Comparison of ENCODE assay signal across 1 cellular context in the genomic region with DNA sequence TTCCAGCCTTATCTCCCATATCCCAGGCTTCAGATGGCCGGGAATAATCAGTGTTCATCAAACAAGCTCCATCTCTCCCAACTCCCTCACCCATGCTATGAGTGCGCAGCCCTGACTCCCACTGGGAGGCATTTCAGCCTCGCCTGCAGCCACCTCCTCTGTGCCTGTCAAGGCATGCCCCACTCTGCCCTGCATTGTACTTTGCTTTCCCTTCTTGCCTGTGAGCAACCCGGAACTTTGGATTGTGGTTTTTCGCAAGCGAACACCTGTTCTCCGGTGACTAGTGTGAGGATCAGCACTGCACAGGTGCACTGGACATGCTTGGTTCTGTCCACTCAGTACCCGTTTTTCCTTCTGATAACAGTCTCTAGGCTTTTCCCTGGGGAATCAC.
TF ChIP-seq lines count a peak whose summit lies in the region.

No MANE protein-coding gene starts in this region.

TF ChIP-seq in HepG2, 621 proteins besides CTCF, POLR2A, EP300 and RAD21 (continued from another document and continues in another):
- peak; percentile 27; the same call in 1 of the 2 replicates for TF ChIP-seq ARID4A (CRISPR knock-in tag; IDR thresholded peaks at IDR 0.05; ENCODE audit: borderline replicate concordance)
- 0 out of 2 replicates have a peak, but pooled peaks have one; percentile 14 for TF ChIP-seq DPF2 (CRISPR knock-in tag; IDR thresholded peaks at IDR 0.05; ENCODE audit: borderline replicate concordance, low read depth)
- no peak for TF ChIP-seq ZNF674 (CRISPR knock-in tag; IDR thresholded peaks at IDR 0.05; ENCODE audit: low read depth)
- no peak for TF ChIP-seq ZNF274 (CRISPR knock-in tag; IDR thresholded peaks at IDR 0.05)
- TF ChIP-seq FOXA1 (IDR thresholded peaks at IDR 0.05) = no peak
- TF ChIP-seq FOXA1 (CRISPR knock-in tag; IDR thresholded peaks at IDR 0.05) = no peak
- no peak for TF ChIP-seq ZNF142 (CRISPR knock-in tag; IDR thresholded peaks at IDR 0.05)
- no peak for TF ChIP-seq TSC22D2 (CRISPR knock-in tag; IDR thresholded peaks at IDR 0.05; ENCODE audit: borderline replicate concordance)
- no peak for TF ChIP-seq ZNF451 (CRISPR knock-in tag; IDR thresholded peaks at IDR 0.05)
- 0 out of 2 replicates have a peak, but pooled peaks have one; percentile 25 for TF ChIP-seq PHF8 (CRISPR knock-in tag; IDR thresholded peaks at IDR 0.05)
- no peak for TF ChIP-seq ZNF547 (CRISPR knock-in tag; IDR thresholded peaks at IDR 0.05)
- no peak for TF ChIP-seq HMG20A (CRISPR knock-in tag; IDR thresholded peaks at IDR 0.05; ENCODE audit: borderline replicate concordance)
- no peak for TF ChIP-seq CREB1 (IDR thresholded peaks at IDR 0.05)
- TF ChIP-seq CREB1 (CRISPR knock-in tag; IDR thresholded peaks at IDR 0.05) = no peak
- no peak for TF ChIP-seq MLLT10 (CRISPR knock-in tag; IDR thresholded peaks at IDR 0.05)
- TF ChIP-seq, protein P1, sequence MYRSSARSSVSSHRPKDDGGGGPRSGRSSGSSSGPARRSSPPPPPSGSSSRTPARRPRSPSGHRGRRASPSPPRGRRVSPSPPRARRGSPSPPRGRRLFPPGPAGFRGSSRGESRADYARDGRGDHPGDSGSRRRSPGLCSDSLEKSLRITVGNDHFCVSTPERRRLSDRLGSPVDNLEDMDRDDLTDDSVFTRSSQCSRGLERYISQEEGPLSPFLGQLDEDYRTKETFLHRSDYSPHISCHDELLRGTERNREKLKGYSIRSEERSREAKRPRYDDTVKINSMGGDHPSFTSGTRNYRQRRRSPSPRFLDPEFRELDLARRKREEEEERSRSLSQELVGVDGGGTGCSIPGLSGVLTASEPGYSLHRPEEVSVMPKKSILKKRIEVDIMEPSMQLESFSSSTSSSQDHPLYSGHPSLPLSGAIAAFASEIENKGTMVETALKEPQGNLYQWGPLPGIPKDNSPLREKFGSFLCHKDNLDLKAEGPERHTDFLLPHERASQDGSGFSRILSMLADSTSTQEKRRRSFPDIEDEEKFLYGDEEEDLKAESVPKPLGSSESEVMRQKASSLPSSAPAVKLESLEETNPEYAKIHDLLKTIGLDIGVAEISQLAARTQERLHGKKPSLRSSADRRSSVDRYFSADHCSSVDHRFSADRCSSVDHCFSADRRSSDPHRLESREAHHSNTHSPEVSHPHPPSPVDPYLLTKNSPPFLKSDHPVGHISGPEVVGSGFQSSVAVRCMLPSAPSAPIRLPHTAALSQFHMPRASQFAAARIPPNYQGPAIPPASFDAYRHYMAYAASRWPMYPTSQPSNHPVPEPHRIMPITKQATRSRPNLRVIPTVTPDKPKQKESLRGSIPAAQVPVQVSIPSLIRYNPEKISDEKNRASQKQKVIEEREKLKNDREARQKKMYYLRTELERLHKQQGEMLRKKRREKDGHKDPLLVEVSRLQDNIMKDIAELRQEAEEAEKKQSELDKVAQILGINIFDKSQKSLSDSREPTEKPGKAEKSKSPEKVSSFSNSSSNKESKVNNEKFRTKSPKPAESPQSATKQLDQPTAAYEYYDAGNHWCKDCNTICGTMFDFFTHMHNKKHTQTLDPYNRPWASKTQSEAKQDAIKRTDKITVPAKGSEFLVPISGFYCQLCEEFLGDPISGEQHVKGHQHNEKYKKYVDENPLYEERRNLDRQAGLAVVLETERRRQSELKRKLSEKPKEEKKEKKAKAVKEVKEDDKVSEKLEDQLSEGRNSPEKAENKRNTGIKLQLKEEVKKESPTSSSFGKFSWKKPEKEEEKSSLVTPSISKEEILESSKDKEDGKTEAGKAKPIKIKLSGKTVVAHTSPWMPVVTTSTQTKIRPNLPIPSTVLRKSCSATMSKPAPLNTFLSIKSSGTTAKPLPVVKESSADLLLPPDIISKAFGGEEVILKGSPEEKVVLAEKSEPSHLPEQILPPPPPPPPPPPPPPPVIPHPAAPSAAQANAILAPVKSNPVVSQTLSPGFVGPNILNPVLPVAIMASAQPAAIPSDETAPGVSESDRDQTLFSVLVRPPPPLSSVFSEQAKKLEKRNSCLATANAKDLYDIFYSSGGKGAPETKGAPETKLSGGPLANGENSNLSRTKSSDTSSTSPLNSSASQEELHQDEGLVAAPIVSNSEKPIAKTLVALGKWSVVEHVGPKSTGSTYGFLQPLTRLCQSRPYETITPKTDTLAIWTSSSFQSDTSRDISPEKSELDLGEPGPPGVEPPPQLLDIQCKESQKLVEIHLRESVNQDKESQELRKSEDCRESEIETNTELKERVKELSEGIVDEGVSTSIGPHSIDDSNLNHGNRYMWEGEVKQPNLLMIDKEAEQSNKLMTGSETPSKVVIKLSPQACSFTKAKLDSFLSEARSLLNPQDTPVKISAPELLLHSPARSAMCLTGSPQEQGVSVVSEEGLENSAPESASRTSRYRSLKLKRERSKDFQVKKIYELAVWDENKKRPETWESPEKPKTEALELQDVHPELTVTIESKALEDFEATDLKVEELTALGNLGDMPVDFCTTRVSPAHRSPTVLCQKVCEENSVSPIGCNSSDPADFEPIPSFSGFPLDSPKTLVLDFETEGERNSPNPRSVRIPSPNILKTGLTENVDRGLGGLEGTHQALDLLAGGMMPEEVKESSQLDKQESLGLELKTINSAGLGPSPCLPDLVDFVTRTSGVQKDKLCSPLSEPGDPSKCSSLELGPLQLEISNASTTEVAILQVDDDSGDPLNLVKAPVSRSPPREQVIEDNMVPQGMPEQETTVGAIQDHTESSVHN (CRISPR knock-in tag; IDR thresholded peaks at IDR 0.05) = no peak
- no peak for TF ChIP-seq ZNF224 (CRISPR knock-in tag; IDR thresholded peaks at IDR 0.05)
- TF ChIP-seq ZNF331 (CRISPR knock-in tag; IDR thresholded peaks at IDR 0.05) = no peak
- TF ChIP-seq ZFP90 (CRISPR knock-in tag; IDR thresholded peaks at IDR 0.05; ENCODE audit: borderline replicate concordance) = 0 out of 2 replicates have a peak, but pooled peaks have one; percentile 28
- TF ChIP-seq BHLHE40 (IDR thresholded peaks at IDR 0.05; ENCODE audit: low read length) = no peak
- TF ChIP-seq E2F5 (CRISPR knock-in tag; conservative IDR thresholded peaks at IDR 0.05) = no peak
- TF ChIP-seq YEATS2 (CRISPR knock-in tag; IDR thresholded peaks at IDR 0.05; ENCODE audit: borderline replicate concordance) = 0 out of 2 replicates have a peak, but pooled peaks have one; percentile 45
- no peak for TF ChIP-seq U2AF2 (IDR thresholded peaks at IDR 0.05; ENCODE audit: low read depth, low read length)
- no peak for TF ChIP-seq SNAPC5 (CRISPR knock-in tag; IDR thresholded peaks at IDR 0.05; ENCODE audit: borderline replicate concordance)
- TF ChIP-seq ZNF619 (CRISPR knock-in tag; IDR thresholded peaks at IDR 0.05) = no peak
- TF ChIP-seq ZNF484 (CRISPR knock-in tag; IDR thresholded peaks at IDR 0.05; ENCODE audit: borderline replicate concordance, low read depth) = no peak
- 0 out of 2 replicates have a peak, but pooled peaks have one; percentile 28 for TF ChIP-seq RXRA (CRISPR knock-in tag; IDR thresholded peaks at IDR 0.05)
- no peak for TF ChIP-seq ZNF124 (CRISPR knock-in tag; IDR thresholded peaks at IDR 0.05)
- no peak for TF ChIP-seq POLR2AphosphoS5 (IDR thresholded peaks at IDR 0.05; ENCODE audit: low read depth, low read length)
- no peak for TF ChIP-seq ZNF557 (CRISPR knock-in tag; IDR thresholded peaks at IDR 0.05)
- TF ChIP-seq CCAR2 (optimal IDR thresholded peaks at IDR 0.05; ENCODE audit: low read depth, low read length) = no peak
- TF ChIP-seq DMAP1 (CRISPR knock-in tag; IDR thresholded peaks at IDR 0.05) = 0 out of 2 replicates have a peak, but pooled peaks have one; percentile 35
- no peak for TF ChIP-seq TRIM24 (CRISPR knock-in tag; IDR thresholded peaks at IDR 0.05)
- TF ChIP-seq MED8 (CRISPR knock-in tag; IDR thresholded peaks at IDR 0.05; ENCODE audit: insufficient replicate concordance) = no peak
- TF ChIP-seq TGIF2 (CRISPR knock-in tag; IDR thresholded peaks at IDR 0.05) = no peak
- TF ChIP-seq ZBTB21 (CRISPR knock-in tag; IDR thresholded peaks at IDR 0.05) = no peak
- TF ChIP-seq, protein P2, sequence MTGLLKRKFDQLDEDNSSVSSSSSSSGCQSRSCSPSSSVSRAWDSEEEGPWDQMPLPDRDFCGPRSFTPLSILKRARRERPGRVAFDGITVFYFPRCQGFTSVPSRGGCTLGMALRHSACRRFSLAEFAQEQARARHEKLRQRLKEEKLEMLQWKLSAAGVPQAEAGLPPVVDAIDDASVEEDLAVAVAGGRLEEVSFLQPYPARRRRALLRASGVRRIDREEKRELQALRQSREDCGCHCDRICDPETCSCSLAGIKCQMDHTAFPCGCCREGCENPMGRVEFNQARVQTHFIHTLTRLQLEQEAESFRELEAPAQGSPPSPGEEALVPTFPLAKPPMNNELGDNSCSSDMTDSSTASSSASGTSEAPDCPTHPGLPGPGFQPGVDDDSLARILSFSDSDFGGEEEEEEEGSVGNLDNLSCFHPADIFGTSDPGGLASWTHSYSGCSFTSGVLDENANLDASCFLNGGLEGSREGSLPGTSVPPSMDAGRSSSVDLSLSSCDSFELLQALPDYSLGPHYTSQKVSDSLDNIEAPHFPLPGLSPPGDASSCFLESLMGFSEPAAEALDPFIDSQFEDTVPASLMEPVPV (CRISPR knock-in tag; IDR thresholded peaks at IDR 0.05) = no peak
- no peak for TF ChIP-seq ONECUT2 (CRISPR knock-in tag; IDR thresholded peaks at IDR 0.05)
- no peak for TF ChIP-seq RARG (CRISPR knock-in tag; IDR thresholded peaks at IDR 0.05; ENCODE audit: low read depth)
- no peak for TF ChIP-seq ZNF431 (CRISPR knock-in tag; IDR thresholded peaks at IDR 0.05; ENCODE audit: borderline replicate concordance, low read depth)
- no peak for TF ChIP-seq NR0B2 (CRISPR knock-in tag; IDR thresholded peaks at IDR 0.05)
